Comparison of ENCODE assay signal across 22 cellular contexts in the genomic region with DNA sequence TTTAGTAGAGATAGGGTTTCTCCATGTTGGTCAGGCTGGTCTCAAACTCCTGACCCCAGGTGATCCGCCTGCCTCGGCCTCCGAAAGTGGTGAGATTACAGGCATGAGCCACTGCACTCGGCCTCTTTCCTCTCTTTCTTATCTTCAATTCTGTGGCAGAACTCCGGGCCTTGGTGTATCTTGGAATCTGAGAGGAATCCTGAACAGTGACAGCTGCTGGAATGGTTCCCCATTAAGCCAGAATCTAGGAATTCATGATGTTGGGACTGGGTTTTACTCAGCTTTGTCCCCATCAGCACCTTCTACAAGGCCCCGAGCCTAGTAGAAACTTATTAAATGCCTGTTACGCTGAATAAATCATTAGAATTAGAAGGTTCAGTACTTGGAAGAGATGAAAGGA.
"Had no signal": no experiment of that assay in that cellular context is flagged by ENCODE, and none has a peak within 500 bp of the region (broad histone marks: within the 10 kb centered on the region; RNA-seq: fewer than 3 reads in every experiment).

No MANE protein-coding gene starts in this region.

- H3K27ac ChIP-seq: foreskin keratinocyte, hepatocyte, pancreas had no signal

- H3K36me3 Mint-ChIP-seq: activated naive CD4-positive, alpha-beta T cell treated with anti-CD3 and anti-CD28 coated beads, Interleukin-2, amount 50 U/mL, for 24 hours; brain; immature natural killer cell; naive thymus-derived CD8-positive, alpha-beta T cell; stimulated activated naive B cell treated with anti-CD40 and anti-IgM and Interleukin-4, amounts not matched to agents 10 μg/mL and 1 μg/mL and 100 μg/mL, for 72 hours; type B pancreatic cell; WTC11 had no signal

- H3K27me3 Mint-ChIP-seq: dendritic cell treated with granulocyte-macrophage colony-stimulating factor and Interleukin-4, amounts not matched to agents 40 ng/mL and 50 ng/mL, for 4 days; naive thymus-derived CD8-positive, alpha-beta T cell; stimulated activated naive B cell treated with anti-CD40 and anti-IgM and Interleukin-4, amounts not matched to agents 10 μg/mL and 1 μg/mL and 100 μg/mL, for 72 hours; type B pancreatic cell had no signal

- H3K9me3 ChIP-seq: pancreas had no signal

- H3K27me3 ChIP-seq: foreskin keratinocyte, hepatocyte, pancreas had no signal

- H3K9me3 Mint-ChIP-seq: activated naive CD4-positive, alpha-beta T cell treated with anti-CD3 and anti-CD28 coated beads, Interleukin-2, amount 50 U/mL, for 24 hours; dendritic cell treated with granulocyte-macrophage colony-stimulating factor and Interleukin-4, amounts not matched to agents 40 ng/mL and 50 ng/mL, for 4 days; immature natural killer cell; naive thymus-derived CD8-positive, alpha-beta T cell; stimulated activated naive B cell treated with anti-CD40 and anti-IgM and Interleukin-4, amounts not matched to agents 10 μg/mL and 1 μg/mL and 100 μg/mL, for 72 hours; type B pancreatic cell; WTC11 had no signal

- H3K27ac Mint-ChIP-seq: activated naive CD4-positive, alpha-beta T cell treated with anti-CD3 and anti-CD28 coated beads, Interleukin-2, amount 50 U/mL, for 24 hours; dendritic cell treated with granulocyte-macrophage colony-stimulating factor and Interleukin-4, amounts not matched to agents 40 ng/mL and 50 ng/mL, for 4 days; immature natural killer cell; naive thymus-derived CD8-positive, alpha-beta T cell; stimulated activated naive B cell treated with anti-CD40 and anti-IgM and Interleukin-4, amounts not matched to agents 10 μg/mL and 1 μg/mL and 100 μg/mL, for 72 hours; type B pancreatic cell; WTC11 had no signal

- DNase-seq: activated gamma-delta T cell treated with Interleukin-2 at 50 U/mL for 16 hours; activated T-cell treated with anti-CD3 and anti-CD28 coated beads, Interleukin-2, amount 50 U/mL, for 1 hour; aorta; effector CD4-positive, alpha-beta T cell; erythroblast; glutamatergic neuron; immature natural killer cell; kidney glomerular epithelial cell; left ventricle myocardium superior; mesendoderm; naive thymus-derived CD8-positive, alpha-beta T cell; pancreas; stimulated activated CD4-positive, alpha-beta T cell treated with anti-CD3 and anti-CD28 coated beads, Interleukin-15, amount 100 ng/mL, for 24 hours; stimulated activated naive B cell treated with anti-CD40 and anti-IgM and Interleukin-4, amounts not matched to agents 10 μg/mL and 1 μg/mL and 100 μg/mL, for 72 hours; T-helper 9 cell had no signal

- H3K4me3 ChIP-seq: hepatocyte, pancreas had no signal

- H3K4me1 Mint-ChIP-seq: activated naive CD4-positive, alpha-beta T cell treated with anti-CD3 and anti-CD28 coated beads, Interleukin-2, amount 50 U/mL, for 24 hours; immature natural killer cell; naive thymus-derived CD8-positive, alpha-beta T cell; stimulated activated naive B cell treated with anti-CD40 and anti-IgM and Interleukin-4, amounts not matched to agents 10 μg/mL and 1 μg/mL and 100 μg/mL, for 72 hours had no signal

- H3K36me3 ChIP-seq: pancreas had no signal

- H3K4me3 Mint-ChIP-seq: activated naive CD4-positive, alpha-beta T cell treated with anti-CD3 and anti-CD28 coated beads, Interleukin-2, amount 50 U/mL, for 24 hours; brain; dendritic cell treated with granulocyte-macrophage colony-stimulating factor and Interleukin-4, amounts not matched to agents 40 ng/mL and 50 ng/mL, for 4 days; immature natural killer cell; naive thymus-derived CD8-positive, alpha-beta T cell; stimulated activated naive B cell treated with anti-CD40 and anti-IgM and Interleukin-4, amounts not matched to agents 10 μg/mL and 1 μg/mL and 100 μg/mL, for 72 hours; type B pancreatic cell; WTC11 had no signal

- ATAC-seq: foreskin keratinocyte; naive thymus-derived CD8-positive, alpha-beta T cell; stimulated activated naive B cell treated with anti-CD40 and anti-IgM and Interleukin-4, amounts not matched to agents 10 μg/mL and 1 μg/mL and 100 μg/mL, for 72 hours; WTC11 had no signal
